ENCODE assay signal across 1 cellular context in the genomic region with DNA sequence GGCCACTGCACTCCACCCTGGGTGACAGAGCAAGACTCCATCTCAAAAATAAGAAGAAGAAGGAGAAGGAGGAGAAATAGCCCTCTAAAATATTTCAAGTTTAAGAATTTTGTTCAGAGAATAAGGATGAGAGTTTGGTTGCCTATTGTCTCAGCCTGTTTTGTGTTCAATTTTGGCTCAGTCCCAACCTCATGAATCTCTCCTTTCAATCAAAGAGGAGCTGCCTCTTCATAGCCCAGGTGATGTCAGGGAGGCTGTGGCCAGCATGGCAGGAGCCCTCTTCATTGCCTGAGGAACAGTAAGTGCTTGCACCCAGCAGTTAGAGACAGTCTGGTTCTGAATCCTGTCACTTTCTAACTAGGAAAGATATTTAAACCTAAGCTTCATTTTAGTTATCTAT.
TF ChIP-seq lines count a peak whose summit lies in the region.

No MANE protein-coding gene starts in this region.

TF ChIP-seq in GM12878, 131 proteins besides CTCF, POLR2A, EP300 and RAD21 (continued from another document):
- TF ChIP-seq FOS (IDR thresholded peaks at IDR 0.05; ENCODE audit: borderline replicate concordance, extremely low read depth, insufficient read length) (no peak), TCF7 (IDR thresholded peaks at IDR 0.05; ENCODE audit: borderline replicate concordance) (no peak), RELA (IDR thresholded peaks at IDR 0.05; ENCODE audit: borderline replicate concordance, partially characterized antibody) (no peak), MEF2B (IDR thresholded peaks at IDR 0.05; ENCODE audit: partially characterized antibody, poor library complexity, severe bottlenecking) (no peak)
- TF ChIP-seq, protein P1, sequence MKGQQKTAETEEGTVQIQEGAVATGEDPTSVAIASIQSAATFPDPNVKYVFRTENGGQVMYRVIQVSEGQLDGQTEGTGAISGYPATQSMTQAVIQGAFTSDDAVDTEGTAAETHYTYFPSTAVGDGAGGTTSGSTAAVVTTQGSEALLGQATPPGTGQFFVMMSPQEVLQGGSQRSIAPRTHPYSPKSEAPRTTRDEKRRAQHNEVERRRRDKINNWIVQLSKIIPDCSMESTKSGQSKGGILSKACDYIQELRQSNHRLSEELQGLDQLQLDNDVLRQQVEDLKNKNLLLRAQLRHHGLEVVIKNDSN (IDR thresholded peaks at IDR 0.05; ENCODE audit: borderline replicate concordance, extremely low read length, insufficient read depth, low read depth, low read length): no peak
- TF ChIP-seq, protein P2, sequence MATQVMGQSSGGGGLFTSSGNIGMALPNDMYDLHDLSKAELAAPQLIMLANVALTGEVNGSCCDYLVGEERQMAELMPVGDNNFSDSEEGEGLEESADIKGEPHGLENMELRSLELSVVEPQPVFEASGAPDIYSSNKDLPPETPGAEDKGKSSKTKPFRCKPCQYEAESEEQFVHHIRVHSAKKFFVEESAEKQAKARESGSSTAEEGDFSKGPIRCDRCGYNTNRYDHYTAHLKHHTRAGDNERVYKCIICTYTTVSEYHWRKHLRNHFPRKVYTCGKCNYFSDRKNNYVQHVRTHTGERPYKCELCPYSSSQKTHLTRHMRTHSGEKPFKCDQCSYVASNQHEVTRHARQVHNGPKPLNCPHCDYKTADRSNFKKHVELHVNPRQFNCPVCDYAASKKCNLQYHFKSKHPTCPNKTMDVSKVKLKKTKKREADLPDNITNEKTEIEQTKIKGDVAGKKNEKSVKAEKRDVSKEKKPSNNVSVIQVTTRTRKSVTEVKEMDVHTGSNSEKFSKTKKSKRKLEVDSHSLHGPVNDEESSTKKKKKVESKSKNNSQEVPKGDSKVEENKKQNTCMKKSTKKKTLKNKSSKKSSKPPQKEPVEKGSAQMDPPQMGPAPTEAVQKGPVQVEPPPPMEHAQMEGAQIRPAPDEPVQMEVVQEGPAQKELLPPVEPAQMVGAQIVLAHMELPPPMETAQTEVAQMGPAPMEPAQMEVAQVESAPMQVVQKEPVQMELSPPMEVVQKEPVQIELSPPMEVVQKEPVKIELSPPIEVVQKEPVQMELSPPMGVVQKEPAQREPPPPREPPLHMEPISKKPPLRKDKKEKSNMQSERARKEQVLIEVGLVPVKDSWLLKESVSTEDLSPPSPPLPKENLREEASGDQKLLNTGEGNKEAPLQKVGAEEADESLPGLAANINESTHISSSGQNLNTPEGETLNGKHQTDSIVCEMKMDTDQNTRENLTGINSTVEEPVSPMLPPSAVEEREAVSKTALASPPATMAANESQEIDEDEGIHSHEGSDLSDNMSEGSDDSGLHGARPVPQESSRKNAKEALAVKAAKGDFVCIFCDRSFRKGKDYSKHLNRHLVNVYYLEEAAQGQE (IDR thresholded peaks at IDR 0.05; ENCODE audit: low read depth, low read length): no peak
- TF ChIP-seq, protein P3, sequence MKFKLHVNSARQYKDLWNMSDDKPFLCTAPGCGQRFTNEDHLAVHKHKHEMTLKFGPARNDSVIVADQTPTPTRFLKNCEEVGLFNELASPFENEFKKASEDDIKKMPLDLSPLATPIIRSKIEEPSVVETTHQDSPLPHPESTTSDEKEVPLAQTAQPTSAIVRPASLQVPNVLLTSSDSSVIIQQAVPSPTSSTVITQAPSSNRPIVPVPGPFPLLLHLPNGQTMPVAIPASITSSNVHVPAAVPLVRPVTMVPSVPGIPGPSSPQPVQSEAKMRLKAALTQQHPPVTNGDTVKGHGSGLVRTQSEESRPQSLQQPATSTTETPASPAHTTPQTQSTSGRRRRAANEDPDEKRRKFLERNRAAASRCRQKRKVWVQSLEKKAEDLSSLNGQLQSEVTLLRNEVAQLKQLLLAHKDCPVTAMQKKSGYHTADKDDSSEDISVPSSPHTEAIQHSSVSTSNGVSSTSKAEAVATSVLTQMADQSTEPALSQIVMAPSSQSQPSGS (IDR thresholded peaks at IDR 0.05; ENCODE audit: low read length): no peak
- TF ChIP-seq, protein P4, sequence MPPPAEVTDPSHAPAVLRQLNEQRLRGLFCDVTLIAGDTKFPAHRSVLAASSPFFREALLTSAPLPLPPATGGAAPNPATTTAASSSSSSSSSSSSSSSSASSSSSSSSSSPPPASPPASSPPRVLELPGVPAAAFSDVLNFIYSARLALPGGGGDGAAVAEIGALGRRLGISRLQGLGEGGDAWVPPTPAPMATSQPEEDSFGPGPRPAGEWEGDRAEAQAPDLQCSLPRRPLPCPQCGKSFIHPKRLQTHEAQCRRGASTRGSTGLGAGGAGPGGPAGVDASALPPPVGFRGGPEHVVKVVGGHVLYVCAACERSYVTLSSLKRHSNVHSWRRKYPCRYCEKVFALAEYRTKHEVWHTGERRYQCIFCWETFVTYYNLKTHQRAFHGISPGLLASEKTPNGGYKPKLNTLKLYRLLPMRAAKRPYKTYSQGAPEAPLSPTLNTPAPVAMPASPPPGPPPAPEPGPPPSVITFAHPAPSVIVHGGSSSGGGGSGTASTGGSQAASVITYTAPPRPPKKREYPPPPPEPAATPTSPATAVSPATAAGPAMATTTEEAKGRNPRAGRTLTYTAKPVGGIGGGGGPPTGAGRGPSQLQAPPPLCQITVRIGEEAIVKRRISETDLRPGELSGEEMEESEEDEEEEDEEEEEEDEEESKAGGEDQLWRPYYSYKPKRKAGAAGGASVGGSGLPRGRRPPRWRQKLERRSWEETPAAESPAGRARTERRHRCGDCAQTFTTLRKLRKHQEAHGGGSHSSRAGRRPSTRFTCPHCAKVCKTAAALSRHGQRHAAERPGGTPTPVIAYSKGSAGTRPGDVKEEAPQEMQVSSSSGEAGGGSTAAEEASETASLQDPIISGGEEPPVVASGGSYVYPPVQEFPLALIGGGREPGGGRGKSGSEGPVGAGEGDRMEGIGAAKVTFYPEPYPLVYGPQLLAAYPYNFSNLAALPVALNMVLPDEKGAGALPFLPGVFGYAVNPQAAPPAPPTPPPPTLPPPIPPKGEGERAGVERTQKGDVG (CRISPR knock-in tag; IDR thresholded peaks at IDR 0.05): no peak
- TF ChIP-seq, protein P5, sequence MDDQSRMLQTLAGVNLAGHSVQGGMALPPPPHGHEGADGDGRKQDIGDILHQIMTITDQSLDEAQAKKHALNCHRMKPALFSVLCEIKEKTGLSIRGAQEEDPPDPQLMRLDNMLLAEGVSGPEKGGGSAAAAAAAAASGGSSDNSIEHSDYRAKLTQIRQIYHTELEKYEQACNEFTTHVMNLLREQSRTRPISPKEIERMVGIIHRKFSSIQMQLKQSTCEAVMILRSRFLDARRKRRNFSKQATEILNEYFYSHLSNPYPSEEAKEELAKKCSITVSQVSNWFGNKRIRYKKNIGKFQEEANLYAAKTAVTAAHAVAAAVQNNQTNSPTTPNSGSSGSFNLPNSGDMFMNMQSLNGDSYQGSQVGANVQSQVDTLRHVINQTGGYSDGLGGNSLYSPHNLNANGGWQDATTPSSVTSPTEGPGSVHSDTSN (IDR thresholded peaks at IDR 0.05; ENCODE audit: insufficient replicate concordance, low read depth, low read length): no peak
